Comparison of ENCODE assay signal across 8 cellular contexts in genomic region chr1:15063346-15063745, GRCh38.
"Had no signal": no experiment of that assay in that cellular context is flagged by ENCODE, and none has a peak within 500 bp of the region (broad histone marks: within the 10 kb centered on the region; RNA-seq: fewer than 3 reads in every experiment).

No MANE protein-coding gene starts in this region.

- FAIRE-seq: G401.6, GM12878, GM12891, GM12892, GM18507, GM19239 had no signal

- H3K4me3 ChIP-seq: GM12878 had no signal

- DNase-seq: GDM1, GF-D8 had no signal
